9 cellular contexts compared by ENCODE assay signal in the genomic region with DNA sequence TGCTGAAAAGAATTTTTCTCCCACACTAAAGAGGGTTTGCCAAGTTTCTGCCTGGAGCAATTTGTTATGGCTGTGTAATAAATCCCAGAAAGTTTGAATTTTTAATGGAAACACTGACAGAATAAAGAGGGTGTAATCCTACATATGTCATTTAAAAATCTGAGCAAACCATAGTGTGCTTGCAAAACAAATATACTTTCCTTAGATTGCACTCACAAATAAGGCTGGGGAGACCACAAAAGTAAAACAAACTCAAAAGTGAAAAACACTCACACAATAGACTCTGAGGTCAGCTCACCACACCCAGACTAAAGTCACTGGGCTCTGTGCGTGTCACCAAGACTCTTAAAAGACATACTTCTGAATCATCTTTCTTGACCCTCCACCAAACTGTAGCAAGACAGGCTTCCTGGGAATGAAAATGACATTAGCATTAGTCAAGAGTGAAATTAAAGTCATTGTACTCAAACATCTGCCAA. TPM values are rescaled to one million over a fixed set of nuclear protein-coding genes. Genes with fewer than 3 reads are reported as not detected.
DNase-seq lines count a peak whose midpoint lies in the region; FAIRE-seq and TF ChIP-seq lines count a peak whose summit lies in the region.
"Had no signal": no experiment of that assay in that cellular context is flagged by ENCODE, and none has a peak within 500 bp of the region (broad histone marks: within the 10 kb centered on the region; RNA-seq: fewer than 3 reads in every experiment).

No MANE protein-coding gene starts in this region.

- H3K9me3 ChIP-seq in kidney (ENCODE audit: control insufficient read depth in 1 of 2, low read length in 2 of 2), result no peaks in the 10 kb centered on the region

- intact Hi-C loops in kidney (cut with DNase I), result loop anchor here (10.0 kb wide), 2 partner anchors 251 to 431 kb away; no protein-coding TSS in a partner anchor

- no peak overlapping the region for H3K9ac ChIP-seq in kidney (ENCODE audit: low read length in 2 of 2)

- H3K4me1 ChIP-seq in kidney (ENCODE audit: control insufficient read depth in 1 of 2, insufficient read depth in 1 of 2, low read depth in 1 of 2, low read length in 2 of 2), result peaks cover 2 to 11% of the 10 kb centered on the region in 2 donors

- H3K27ac ChIP-seq in kidney (ENCODE audit: low read depth in 2 of 2, low read length in 2 of 2), result no peak overlapping the region

- TF ChIP-seq CTCF in kidney (IDR thresholded peaks at IDR 0.05; ENCODE audit: borderline replicate concordance, extremely low read depth, insufficient read depth), result no peak

- DNase-seq in activated T-cell treated with anti-CD3 and anti-CD28 coated beads for 24 hours (ENCODE audit: low read depth) (peak; percentile 40), RPMI7951 (ENCODE audit: low read depth) (peak; percentile 99), dermis blood vessel endothelial cell (peak; percentile 71), epidermal melanocyte (ENCODE audit: insufficient read length, low spot score) (no peak), kidney (no peak), NCI-H1105 treated with DMSO at 0.1 percent for 48 hours (lab: John Stamatoyannopoulos, UW) (no peak)
- DNase-seq in activated T-cell treated with anti-CD3 and anti-CD28 coated beads, Interleukin-2, amount 50 U/mL, for 1 hour, result no peak
- peak; percentile 18 to 50 for DNase-seq in stimulated activated CD8-positive, alpha-beta memory T cell treated with anti-CD3 and anti-CD28 coated beads, Interleukin-15, amount 100 ng/mL, for 48 hours (ENCODE audit: low read depth in 2 of 2)
- DNase-seq: naive thymus-derived CD8-positive, alpha-beta T cell had no signal

- no peaks in the 10 kb centered on the region for H3K36me3 ChIP-seq in kidney (ENCODE audit: control insufficient read depth in 1 of 2, insufficient read depth in 2 of 2, low read length in 2 of 2)

- FAIRE-seq in kidney (lab: Jason Lieb, UNC), result no peak

- H3K4me3 ChIP-seq in kidney (ENCODE audit: low read length in 2 of 2), result no peak overlapping the region

RNA-seq across cellular contexts. Expression of gene ATXN1, which starts 4.8 kb away (rescaled TPM):
- 29.1 and 31.2 TPM in 2 replicates for total RNA-seq in RPMI7951 (2014; rRNA removed; shearing (Covaris generic))
- total RNA-seq in dermis blood vessel endothelial cell (14.3 and 15.3 TPM in 2 replicates), kidney (58.2 TPM)
- polyA plus RNA-seq in kidney (ENCODE audit: insufficient read depth, low read depth, low replicate concordance), result 4.2 TPM

Comparison
In these comparisons a context has a peak if more than half of its experiments do, and no peak if none do; other contexts are left out.
1. DNase-seq: peak in activated T-cell treated with anti-CD3 and anti-CD28 coated beads for 24 hours (single experiment), RPMI7951 (single experiment), dermis blood vessel endothelial cell (single experiment) and stimulated activated CD8-positive, alpha-beta memory T cell treated with anti-CD3 and anti-CD28 coated beads, Interleukin-15, amount 100 ng/mL, for 48 hours (2 of 2); none in activated T-cell treated with anti-CD3 and anti-CD28 coated beads, Interleukin-2, amount 50 U/mL, for 1 hour (single experiment), epidermal melanocyte (single experiment), kidney (single experiment) and NCI-H1105 treated with DMSO at 0.1 percent for 48 hours (single experiment).